In genomic region chr4:185395956-185396723, GRCh38 we compare ENCODE assay signal across 8 cellular contexts. TPM values are rescaled to one million over a fixed set of nuclear protein-coding genes. Genes with fewer than 3 reads are reported as not detected.
DNase-seq lines count a peak whose midpoint lies in the region; ATAC-seq and TF ChIP-seq lines count a peak whose summit lies in the region.

No MANE protein-coding gene starts in this region.

- ATAC-seq in GM18498 (IDR thresholded peaks at IDR 0.05; ENCODE audit: unreplicated experiment): peak; percentile 86
- ATAC-seq in HG02885 (IDR thresholded peaks at IDR 0.05; ENCODE audit: poor library complexity, unreplicated experiment): peak; percentile 81
- ATAC-seq in right cardiac atrium: peak; percentile 97 to 99

- peak in 1 of 4 experiments; percentile 8 for TF ChIP-seq CTCF in uterus (IDR thresholded peaks at IDR 0.05)

- H3K4me3 Mint-ChIP-seq in T-helper 1 cell treated with Interleukin-12 subunit alpha and Interleukin-12 subunit beta and Interleukin-4 antibody, amounts not matched to agents 30 μg/mL and 1 μg/mL, for 36 hours: peak overlapping the region; percentile 94

- no peaks in the 10 kb centered on the region for H3K36me3 ChIP-seq in uterus

- peaks cover 49% of the 10 kb centered on the region for H3K4me1 Mint-ChIP-seq in T-helper 1 cell treated with Interleukin-12 subunit alpha and Interleukin-12 subunit beta and Interleukin-4 antibody, amounts not matched to agents 30 μg/mL and 1 μg/mL, for 36 hours (ENCODE audit: low read depth)

- H3K27me3 ChIP-seq in right cardiac atrium (ENCODE audit: control insufficient read depth, insufficient read depth): no peaks in the 10 kb centered on the region
- no peaks in the 10 kb centered on the region for H3K27me3 ChIP-seq in uterus

- peak overlapping the region; percentile 98 for H3K27ac Mint-ChIP-seq in T-helper 1 cell treated with Interleukin-12 subunit alpha and Interleukin-12 subunit beta and Interleukin-4 antibody, amounts not matched to agents 30 μg/mL and 1 μg/mL, for 36 hours

- H3K27me3 Mint-ChIP-seq in T-helper 1 cell treated with Interleukin-12 subunit alpha and Interleukin-12 subunit beta and Interleukin-4 antibody, amounts not matched to agents 30 μg/mL and 1 μg/mL, for 36 hours (ENCODE audit: low read depth): no peaks in the 10 kb centered on the region

- H3K4me3 ChIP-seq in right cardiac atrium (ENCODE audit: low read length) (peak overlapping the region; percentile 63), uterus (peak overlapping the region; percentile 82 to 92)

- peak; percentile 89 for TF ChIP-seq POLR2A in uterus (IDR thresholded peaks at IDR 0.05)

- peak overlapping the region; percentile 99 for H3K27ac ChIP-seq in angular gyrus (ENCODE audit: low read depth, low read length)
- peak overlapping the region; percentile 96 for H3K27ac ChIP-seq in right cardiac atrium (ENCODE audit: low read length)
- peak overlapping the region; percentile 98 to 99 for H3K27ac ChIP-seq in uterus

- H3K36me3 Mint-ChIP-seq in T-helper 1 cell treated with Interleukin-12 subunit alpha and Interleukin-12 subunit beta and Interleukin-4 antibody, amounts not matched to agents 30 μg/mL and 1 μg/mL, for 36 hours (ENCODE audit: low read depth): peaks cover 21% of the 10 kb centered on the region

- peak; percentile 69 for DNase-seq in NCI-H1694 (lab: John Stamatoyannopoulos, UW)
- peak; percentile 97 to 99 (median 99) for DNase-seq in right cardiac atrium
- DNase-seq in pulmonary artery endothelial cell (ENCODE audit: low read depth, low spot score): peak; percentile 88
- peak; percentile 95 to 98 for DNase-seq in uterus

- intact Hi-C loops in right cardiac atrium (cut with DNase I): loop anchor here in 2 of 4 donors (10.0 kb wide), 1 partner anchor 181 kb away; no protein-coding TSS in a partner anchor
- intact Hi-C loops in uterus (cut with DNase I; ENCODE audit: low total_unique reads): no loop called here

- no peaks in the 10 kb centered on the region for H3K4me1 ChIP-seq in right cardiac atrium (ENCODE audit: control insufficient read depth, insufficient read depth, low read length)
- no peaks in the 10 kb centered on the region for H3K4me1 ChIP-seq in uterus

- no peaks in the 10 kb centered on the region for H3K9me3 ChIP-seq in right cardiac atrium (ENCODE audit: control insufficient read depth, low read length)
- no peaks in the 10 kb centered on the region for H3K9me3 ChIP-seq in uterus

- WGBS in right cardiac atrium: under 1% methylated on average over 98 of the region's 98 CpGs

- H3K9me3 Mint-ChIP-seq in T-helper 1 cell treated with Interleukin-12 subunit alpha and Interleukin-12 subunit beta and Interleukin-4 antibody, amounts not matched to agents 30 μg/mL and 1 μg/mL, for 36 hours: no peaks in the 10 kb centered on the region

RNA-seq across cellular contexts. Expression of gene LRP2BP, which starts 0.4 kb away (rescaled TPM):
- total RNA-seq in right cardiac atrium (1 to 10 TPM; 1.6 to 2.9 (median 2.2) TPM), pulmonary artery endothelial cell (0.33 and 0.39 TPM in 2 replicates), uterus (1 to 10 TPM; 1.2 to 3.3 (median 2.0) TPM)
- 1.3 TPM for polyA plus RNA-seq in right cardiac atrium

RNA-seq across cellular contexts. Expression of gene ANKRD37, which starts 0.5 kb away (rescaled TPM):
- total RNA-seq in right cardiac atrium (10 to 100 TPM; 11.6 to 14.4 (median 12.4) TPM), pulmonary artery endothelial cell (4.7 and 6.5 TPM in 2 replicates), uterus (10 to 100 TPM in 2 of 4 donors, 1 to 10 TPM in 1, under 1 TPM in 1; 0.51 to 17.6 (median 10.9) TPM)
- 24.8 TPM for polyA plus RNA-seq in right cardiac atrium

RNA-seq across cellular contexts. Expression of gene UFSP2, which starts 29.6 kb away (rescaled TPM):
- total RNA-seq in right cardiac atrium (10 to 100 TPM; 45.5 to 56.9 (median 52.2) TPM), pulmonary artery endothelial cell (37.7 and 38.9 TPM in 2 replicates), uterus (100 to 1,000 TPM in 1 of 4 donors, 10 to 100 TPM in 3; 18.2 to 170 (median 55.8) TPM)
- polyA plus RNA-seq in right cardiac atrium: 34.3 TPM

Comparison
In these comparisons a context has a peak if more than half of its experiments do, and no peak if none do; other contexts are left out.
1. Peak in every context shown above with its lines: DNase-seq, ATAC-seq, H3K4me3 ChIP-seq and H3K27ac ChIP-seq.